Comparison of ENCODE assay signal across 9 cellular contexts in genomic region chr17:1577186-1577585, GRCh38. TPM values are rescaled to one million over a fixed set of nuclear protein-coding genes. Genes with fewer than 3 reads are reported as not detected.
A peak's percentile ranks its signal among the peaks of the same experiment; 100 is the strongest.
DNase-seq lines count a peak whose midpoint lies in the region; ATAC-seq and TF ChIP-seq lines count a peak whose summit lies in the region.
"Had no signal": no experiment of that assay in that cellular context is flagged by ENCODE, and none has a peak within 500 bp of the region (broad histone marks: within the 10 kb centered on the region; RNA-seq: fewer than 3 reads in every experiment).

No MANE protein-coding gene starts in this region.

- H3K9ac ChIP-seq in stomach smooth muscle (ENCODE audit: low read length in 2 of 2) = peak overlapping the region; percentile 54 to 64

- TF ChIP-seq CTCF in AG04450 (IDR thresholded peaks at IDR 0.05; ENCODE audit: low read depth, low read length) = no peak

- peaks cover 3% of the 10 kb centered on the region; the same call in 1 of the 2 replicates for H3K9me3 ChIP-seq in AG04450 (ENCODE audit: control insufficient read depth, insufficient read depth, low read length)
- no peaks in the 10 kb centered on the region for H3K9me3 ChIP-seq in stomach smooth muscle (ENCODE audit: control insufficient read depth in 2 of 2, low read length in 2 of 2)

- H3K27me3 ChIP-seq in AG04450 (ENCODE audit: control insufficient read depth, insufficient read depth, low read length) (no peaks in the 10 kb centered on the region), layer of hippocampus (ENCODE audit: control insufficient read depth, insufficient read depth, low read length) (no peaks in the 10 kb centered on the region), stomach smooth muscle (ENCODE audit: control insufficient read depth in 1 of 2, insufficient read depth in 2 of 2, low read length in 2 of 2) (no peaks in the 10 kb centered on the region)

- H3K4me1 ChIP-seq in stomach smooth muscle (ENCODE audit: control insufficient read depth, insufficient read depth, low read length) = peaks cover 29% of the 10 kb centered on the region

- TF ChIP-seq EP300 in Ishikawa (IDR thresholded peaks at IDR 0.05; ENCODE audit: borderline replicate concordance) = peak; percentile 81

- no peak for ATAC-seq in GM18520 (IDR thresholded peaks at IDR 0.05; ENCODE audit: unreplicated experiment)
- ATAC-seq in GM18867 (IDR thresholded peaks at IDR 0.05; ENCODE audit: unreplicated experiment) = no peak

- H3K36me3 ChIP-seq in stomach smooth muscle (ENCODE audit: control insufficient read depth in 2 of 2, insufficient read depth in 2 of 2, low read length in 2 of 2) = peaks cover 0 to 2% of the 10 kb centered on the region in 2 donors

- CTCF ChIA-PET in AG04450 (lab: Charles Lee) = interaction anchor here (1.0 to 1.5 kb wide), 3 partner anchors 53 to 72 kb away, joined by 3 to 9 read pairs (median 4); partner anchors contain the start of gene RILP

- TF ChIP-seq RAD21 in Ishikawa (IDR thresholded peaks at IDR 0.05; ENCODE audit: low read depth) = peak; percentile 9; the same call in 1 of the 2 replicates

- DNase-seq in AG04450 (ENCODE audit: low read depth, low spot score) (peak; percentile 61), T47D (ENCODE audit: low read depth in 1 of 2, low spot score in 1 of 2) (peak; percentile 56 to 83), 8988T (no peak)
- DNase-seq: activated naive CD8-positive, alpha-beta T cell treated with anti-CD3 and anti-CD28 coated beads, Interleukin-2, amount 10 ng/mL, durations not matched to agents 7 days and 5 days had no signal

- H3K27ac ChIP-seq in AG04450 (ENCODE audit: low read depth, low read length) (peak overlapping the region; percentile 84), layer of hippocampus (ENCODE audit: low read depth, low read length) (peak overlapping the region; percentile 81), stomach smooth muscle (ENCODE audit: low read length) (peak overlapping the region; percentile 85)

- POLR2A ChIA-PET in AG04450 (lab: Yijun Ruan, JAX) = interaction anchor here (0.9 to 1.3 kb wide), 2 partner anchors 9 to 13 kb away, joined by 3 to 5 read pairs; no protein-coding TSS in a partner anchor

- H3K4me3 ChIP-seq in AG04450 (ENCODE audit: low read depth, low read length) = no peak overlapping the region
- peak overlapping the region; percentile 22 to 40 for H3K4me3 ChIP-seq in stomach smooth muscle (ENCODE audit: low read length in 2 of 2)

- in situ Hi-C loops in T47D (cut with HindIII; ENCODE audit: low pct_unique_long_range_greater_than_20kb, low sequenced_read_pairs) = no loop called here

TF ChIP-seq in Ishikawa, 13 proteins besides CTCF, POLR2A, EP300 and RAD21:
- TF ChIP-seq CEBPB (IDR thresholded peaks at IDR 0.05) (peak; percentile 90), TCF12 (IDR thresholded peaks at IDR 0.05; ENCODE audit: low read depth) (peak; percentile 84), USF1 (IDR thresholded peaks at IDR 0.05) (no peak), EGR1 (IDR thresholded peaks at IDR 0.05) (0 out of 2 replicates have a peak, but pooled peaks have one; percentile 26), TEAD4 (IDR thresholded peaks at IDR 0.05) (peak; percentile 23; the same call in 1 of the 2 replicates), FOXM1 (IDR thresholded peaks at IDR 0.05; ENCODE audit: borderline replicate concordance, low read depth) (peak; percentile 56; the same call in 1 of the 2 replicates), MAX (IDR thresholded peaks at IDR 0.05) (peak; percentile 46; the same call in 1 of the 2 replicates), TAF1 (IDR thresholded peaks at IDR 0.05; ENCODE audit: low read depth) (no peak), YY1 (IDR thresholded peaks at IDR 0.05; ENCODE audit: low read depth) (0 out of 2 replicates have a peak, but pooled peaks have one; percentile 29), NFIC (IDR thresholded peaks at IDR 0.05) (peak; percentile 83)

RNA-seq across cellular contexts. Expression of gene PITPNA, which starts 14.6 kb away (rescaled TPM):
- 47.9 and 53.6 TPM in 2 replicates for polyA plus RNA-seq in AG04450 (2011; rRNA removed)
- polyA minus RNA-seq in AG04450 (2011; rRNA and poly(A)+ RNA removed) = 22.3 and 25.6 TPM in 2 replicates

RNA-seq across cellular contexts. Expression of gene SLC43A2, which starts 51.4 kb away (rescaled TPM):
- polyA plus RNA-seq in AG04450 (2011; rRNA removed) = 5.3 and 6.8 TPM in 2 replicates
- 10.6 and 14.3 TPM in 2 replicates for polyA minus RNA-seq in AG04450 (2011; rRNA and poly(A)+ RNA removed)
